Comparison of ENCODE assay signal across 1 cellular context in genomic region chr1:205948000-205948399, GRCh38.
A peak's percentile ranks its signal among the peaks of the same experiment; 100 is the strongest.
TF ChIP-seq lines count a peak whose summit lies in the region.

No MANE protein-coding gene starts in this region.

TF ChIP-seq in K562, 482 proteins besides CTCF, POLR2A, EP300 and RAD21:
- TF ChIP-seq FOS (IDR thresholded peaks at IDR 0.05; ENCODE audit: extremely low read depth, insufficient read length) (no peak), KLF16 (IDR thresholded peaks at IDR 0.05) (0 out of 2 replicates have a peak, but pooled peaks have one; percentile 12), PRDM10 (IDR thresholded peaks at IDR 0.05; ENCODE audit: partially characterized antibody) (no peak), MTF1 (CRISPR knock-in tag; IDR thresholded peaks at IDR 0.05; ENCODE audit: borderline replicate concordance) (no peak), SMC3 (conservative IDR thresholded peaks at IDR 0.05; ENCODE audit: insufficient read depth, low read depth, low read length) (no peak), KLF13 (tag; IDR thresholded peaks at IDR 0.05; ENCODE audit: borderline replicate concordance, low read depth) (peak; percentile 67; the same call in 1 of the 2 replicates), SPI1 (IDR thresholded peaks at IDR 0.05; ENCODE audit: borderline replicate concordance, low read depth, low read length) (peak; percentile 80), RHOXF2B (CRISPR knock-in tag; conservative IDR thresholded peaks at IDR 0.05) (no peak)
